In the genomic region with DNA sequence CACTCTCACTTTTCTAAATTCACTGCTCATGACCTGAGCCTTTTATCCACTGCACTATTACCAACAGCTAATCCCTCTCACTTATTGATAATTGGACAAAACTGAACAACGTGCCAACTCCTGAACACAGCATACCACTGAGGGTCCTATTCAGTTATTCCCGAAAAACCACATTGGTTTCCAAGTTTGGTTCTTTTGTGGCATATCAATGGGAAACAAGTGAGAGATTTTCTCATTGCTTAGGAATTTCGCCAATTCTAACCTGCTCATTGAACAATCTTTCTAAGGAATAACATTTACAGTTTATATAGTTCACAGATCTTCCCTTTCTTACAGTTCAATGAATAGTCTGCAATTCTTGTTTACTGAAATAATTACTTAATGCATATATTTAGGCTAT, we compare ENCODE assay signal across 33 cellular contexts.
"Had no signal": no experiment of that assay in that cellular context is flagged by ENCODE, and none has a peak within 500 bp of the region (broad histone marks: within the 10 kb centered on the region; RNA-seq: fewer than 3 reads in every experiment).

No MANE protein-coding gene starts in this region.

- H3K27me3 ChIP-seq: adrenal gland, ascending aorta, body of pancreas, breast epithelium, cardiac muscle cell, colonic mucosa, heart left ventricle had no signal

- H3K9me3 ChIP-seq: body of pancreas, colonic mucosa had no signal

- H3K27ac Mint-ChIP-seq: activated CD4-positive, alpha-beta memory T cell treated with anti-CD3 and anti-CD28 coated beads for 36 hours; activated CD4-positive, alpha-beta T cell treated with anti-CD3 and anti-CD28 coated beads for 36 hours; activated CD4-positive, alpha-beta T cell treated with anti-CD3 and anti-CD28 coated beads, Interleukin-2, amount 10 ng/mL, durations not matched to agents 24 days and 14 days; activated CD8-positive, alpha-beta memory T cell treated with anti-CD3 and anti-CD28 coated beads, Interleukin-2, amount 10 ng/mL, durations not matched to agents 7 days and 5 days; activated CD8-positive, alpha-beta T cell treated with anti-CD3 and anti-CD28 coated beads, Interleukin-2, amount 10 ng/mL, durations not matched to agents 7 days and 5 days; activated naive CD4-positive, alpha-beta T cell treated with anti-CD3 and anti-CD28 coated beads for 36 hours; activated naive CD4-positive, alpha-beta T cell treated with anti-CD3 and anti-CD28 coated beads, Interleukin-2, amount 50 U/mL, for 24 hours; activated naive CD8-positive, alpha-beta T cell treated with anti-CD3 and anti-CD28 coated beads for 36 hours; activated naive CD8-positive, alpha-beta T cell treated with anti-CD3 and anti-CD28 coated beads, Interleukin-2, amount 50 U/mL, for 24 hours; activated T-helper 1 cell treated with anti-CD3 and anti-CD28 coated beads, Interleukin-12 subunit alpha, Interleukin-12 subunit beta, Interleukin-2, Interleukin-4 antibody, amounts not matched to agents 30 ng/mL and 10 ng/mL and 1 ng/mL, durations not matched to agents 14 hours and 24 hours and 36 hours; activated T-helper 2 cell treated with anti-CD3 and anti-CD28 coated beads, Interferon-gamma antibody, Interleukin-2, Interleukin-4, amounts not matched to agents 10 μg/mL and 5 μg/mL and 100 μg/mL, durations not matched to agents 14 hours and 24 hours and 36 hours; endodermal cell had no signal

- FAIRE-seq: frontal cortex had no signal

- H3K27ac ChIP-seq: adrenal gland, ascending aorta, body of pancreas, breast epithelium, cardiac muscle cell, colonic mucosa, heart left ventricle had no signal

- H3K4me3 Mint-ChIP-seq: activated CD4-positive, alpha-beta memory T cell treated with anti-CD3 and anti-CD28 coated beads for 36 hours; activated CD4-positive, alpha-beta T cell treated with anti-CD3 and anti-CD28 coated beads for 36 hours; activated CD4-positive, alpha-beta T cell treated with anti-CD3 and anti-CD28 coated beads, Interleukin-2, amount 10 ng/mL, durations not matched to agents 24 days and 14 days; activated CD8-positive, alpha-beta memory T cell treated with anti-CD3 and anti-CD28 coated beads, Interleukin-2, amount 10 ng/mL, durations not matched to agents 7 days and 5 days; activated CD8-positive, alpha-beta T cell treated with anti-CD3 and anti-CD28 coated beads, Interleukin-2, amount 10 ng/mL, durations not matched to agents 7 days and 5 days; activated naive CD4-positive, alpha-beta T cell treated with anti-CD3 and anti-CD28 coated beads for 36 hours; activated naive CD4-positive, alpha-beta T cell treated with anti-CD3 and anti-CD28 coated beads, Interleukin-2, amount 50 U/mL, for 24 hours; activated naive CD8-positive, alpha-beta T cell treated with anti-CD3 and anti-CD28 coated beads for 36 hours; activated naive CD8-positive, alpha-beta T cell treated with anti-CD3 and anti-CD28 coated beads, Interleukin-2, amount 50 U/mL, for 24 hours; activated T-helper 1 cell treated with anti-CD3 and anti-CD28 coated beads, Interleukin-12 subunit alpha, Interleukin-12 subunit beta, Interleukin-2, Interleukin-4 antibody, amounts not matched to agents 30 ng/mL and 10 ng/mL and 1 ng/mL, durations not matched to agents 14 hours and 24 hours and 36 hours; endodermal cell had no signal

- H3K4me1 Mint-ChIP-seq: activated CD4-positive, alpha-beta T cell treated with anti-CD3 and anti-CD28 coated beads for 36 hours; activated CD4-positive, alpha-beta T cell treated with anti-CD3 and anti-CD28 coated beads, Interleukin-2, amount 10 ng/mL, durations not matched to agents 24 days and 14 days; activated CD8-positive, alpha-beta memory T cell treated with anti-CD3 and anti-CD28 coated beads, Interleukin-2, amount 10 ng/mL, durations not matched to agents 7 days and 5 days; activated naive CD4-positive, alpha-beta T cell treated with anti-CD3 and anti-CD28 coated beads, Interleukin-2, amount 50 U/mL, for 24 hours; activated naive CD8-positive, alpha-beta T cell treated with anti-CD3 and anti-CD28 coated beads for 36 hours; activated naive CD8-positive, alpha-beta T cell treated with anti-CD3 and anti-CD28 coated beads, Interleukin-2, amount 50 U/mL, for 24 hours had no signal

- H3K4me1 ChIP-seq: adrenal gland, ascending aorta, body of pancreas, breast epithelium, colonic mucosa, heart left ventricle had no signal

- H3K4me3 ChIP-seq: adrenal gland, ascending aorta, body of pancreas, breast epithelium, cardiac muscle cell, colonic mucosa, heart left ventricle had no signal

- H3K36me3 ChIP-seq: adrenal gland, ascending aorta, breast epithelium, cardiac muscle cell, colonic mucosa, heart left ventricle had no signal

- H3K36me3 Mint-ChIP-seq: activated CD4-positive, alpha-beta memory T cell treated with anti-CD3 and anti-CD28 coated beads for 36 hours; activated CD8-positive, alpha-beta memory T cell treated with anti-CD3 and anti-CD28 coated beads, Interleukin-2, amount 10 ng/mL, durations not matched to agents 7 days and 5 days; activated naive CD4-positive, alpha-beta T cell treated with anti-CD3 and anti-CD28 coated beads, Interleukin-2, amount 50 U/mL, for 24 hours; activated naive CD8-positive, alpha-beta T cell treated with anti-CD3 and anti-CD28 coated beads for 36 hours had no signal

- DNase-seq: activated CD4-positive, alpha-beta memory T cell treated with anti-CD3 and anti-CD28 coated beads for 36 hours; activated CD4-positive, alpha-beta T cell treated with anti-CD3 and anti-CD28 coated beads for 36 hours; activated CD4-positive, alpha-beta T cell treated with anti-CD3 and anti-CD28 coated beads, Interleukin-2, amount 10 ng/mL, durations not matched to agents 24 days and 14 days; activated CD4-positive, CD25-positive, alpha-beta regulatory T cell; activated CD4-positive, CD25-positive, alpha-beta regulatory T cell treated with anti-CD3 and anti-CD28 coated beads, Interleukin-2, amount 50 U/mL, for 72 hours; activated CD8-positive, alpha-beta memory T cell treated with anti-CD3 and anti-CD28 coated beads, Interleukin-2, amount 10 ng/mL, durations not matched to agents 7 days and 5 days; activated CD8-positive, alpha-beta memory T cell treated with anti-CD3 and anti-CD28 coated beads, Interleukin-2, amount 50 U/mL, for 4 hours; activated CD8-positive, alpha-beta T cell treated with anti-CD3 and anti-CD28 coated beads, Interleukin-2, amount 10 ng/mL, durations not matched to agents 7 days and 5 days; activated effector memory CD4-positive, alpha-beta T cell treated with anti-CD3 and anti-CD28 coated beads, Interleukin-2, amount 50 U/mL, for 16 hours; activated naive CD4-positive, alpha-beta T cell treated with anti-CD3 and anti-CD28 coated beads for 36 hours; activated naive CD8-positive, alpha-beta T cell treated with anti-CD3 and anti-CD28 coated beads for 36 hours; activated naive CD8-positive, alpha-beta T cell treated with anti-CD3 and anti-CD28 coated beads, Interleukin-2, amount 50 U/mL, for 24 hours; activated T-cell treated with anti-CD3 and anti-CD28 coated beads, Interleukin-2, amount 50 U/mL, for 1 hour; activated T-cell treated with anti-CD3 and anti-CD28 coated beads, Interleukin-2, amount 50 U/mL, for 48 hours; adrenal gland; amygdala; body of pancreas; central memory CD4-positive, alpha-beta T cell; cerebellar nuclear complex; colonic mucosa; effector memory CD4-positive, alpha-beta T cell; endodermal cell; foreskin fibroblast; glutamatergic neuron; heart left ventricle; T-helper 2 cell had no signal

- H3K27me3 Mint-ChIP-seq: activated CD4-positive, alpha-beta memory T cell treated with anti-CD3 and anti-CD28 coated beads for 36 hours; activated CD4-positive, alpha-beta T cell treated with anti-CD3 and anti-CD28 coated beads for 36 hours; activated CD4-positive, alpha-beta T cell treated with anti-CD3 and anti-CD28 coated beads, Interleukin-2, amount 10 ng/mL, durations not matched to agents 24 days and 14 days; activated CD8-positive, alpha-beta memory T cell treated with anti-CD3 and anti-CD28 coated beads, Interleukin-2, amount 10 ng/mL, durations not matched to agents 7 days and 5 days; activated naive CD4-positive, alpha-beta T cell treated with anti-CD3 and anti-CD28 coated beads, Interleukin-2, amount 50 U/mL, for 24 hours; activated naive CD8-positive, alpha-beta T cell treated with anti-CD3 and anti-CD28 coated beads for 36 hours; activated naive CD8-positive, alpha-beta T cell treated with anti-CD3 and anti-CD28 coated beads, Interleukin-2, amount 50 U/mL, for 24 hours had no signal
